Comparison of ENCODE assay signal across 16 cellular contexts in the genomic region with DNA sequence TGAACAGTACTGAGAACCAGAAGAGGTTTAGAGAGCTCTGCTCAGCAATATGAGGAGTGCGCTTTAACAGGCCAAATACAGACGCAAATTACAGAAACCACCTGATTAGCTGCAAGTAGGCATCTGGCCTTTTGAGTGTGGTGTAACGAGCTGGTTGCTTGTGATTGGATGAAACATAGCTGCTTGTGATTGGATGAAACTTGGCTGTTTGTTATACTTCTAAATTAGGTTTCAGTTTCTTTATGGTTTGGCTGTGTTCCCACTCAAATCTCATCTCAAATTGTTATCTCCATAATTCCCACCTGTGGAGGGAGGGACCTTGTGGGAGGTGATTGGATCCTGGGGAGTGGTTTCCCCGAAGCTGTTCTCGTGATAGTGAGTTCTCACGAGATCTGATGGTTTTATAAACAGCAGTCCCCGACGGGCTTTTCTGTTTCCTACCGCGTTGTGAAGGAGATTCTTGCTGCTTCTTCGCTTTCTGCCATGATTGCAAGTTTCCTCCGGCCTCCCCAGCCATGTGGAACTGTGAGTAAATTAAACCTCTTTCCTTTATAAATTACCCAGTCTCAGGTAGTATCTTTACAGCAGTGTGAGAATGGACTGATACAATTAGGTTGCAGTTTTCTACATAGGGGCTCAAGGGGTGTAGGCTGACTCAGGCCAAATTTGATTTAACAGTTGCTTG.
DNase-seq lines count a peak whose midpoint lies in the region; ATAC-seq, FAIRE-seq and TF ChIP-seq lines count a peak whose summit lies in the region.
"Had no signal": no experiment of that assay in that cellular context is flagged by ENCODE, and none has a peak within 500 bp of the region (broad histone marks: within the 10 kb centered on the region; RNA-seq: fewer than 3 reads in every experiment).

No MANE protein-coding gene starts in this region.

- H3K36me3 ChIP-seq in Panc1 (ENCODE audit: control insufficient read depth, insufficient read depth, low read length): no peaks in the 10 kb centered on the region
- H3K36me3 ChIP-seq: ascending aorta had no signal

- in situ Hi-C loops in Panc1 (cut with HindIII; ENCODE audit: low pct_unique_long_range_greater_than_20kb, low sequenced_read_pairs) (no loop called here), GM13977 (cut with MboI; ENCODE audit: low pct_unique_long_range_greater_than_20kb, low sequenced_read_pairs, unreplicated experiment) (no loop called here)

- H3K4me3 ChIP-seq in Panc1 (ENCODE audit: low read depth in 2 of 2, low read length in 2 of 2): peak overlapping the region; percentile 20 to 45
- H3K4me3 ChIP-seq: ascending aorta had no signal

- intact Hi-C loops in Panc1 (cut with micrococcal nuclease; ENCODE audit: unreplicated experiment): no loop called here

- CTCF ChIA-PET in Panc1 (lab: Charles Lee): no interaction called here

- peak; percentile 68 for ATAC-seq in Panc1
- ATAC-seq: activated T-cell treated with anti-CD3 and anti-CD28 coated beads, Interleukin-2, amount 50 U/mL, for 4 hours; left cardiac atrium; natural killer cell had no signal

- no peak overlapping the region for H3K27ac ChIP-seq in Panc1 (ENCODE audit: low read length)
- H3K27ac ChIP-seq: ascending aorta, VCaP had no signal

- POLR2A ChIA-PET in Panc1 (lab: Charles Lee): no interaction called here

- peak; percentile 52 for FAIRE-seq in GM19239 (lab: Jason Lieb, UNC)

- TF ChIP-seq CTCF in Panc1 (IDR thresholded peaks at IDR 0.05) (no peak), GM13977 (IDR thresholded peaks at IDR 0.05; ENCODE audit: extremely low read depth, insufficient read depth, missing control alignments) (no peak)

- H3K4me1 ChIP-seq in Panc1 (ENCODE audit: control insufficient read depth, insufficient read depth, low read length): no peaks in the 10 kb centered on the region
- H3K4me1 ChIP-seq: ascending aorta had no signal

- no peaks in the 10 kb centered on the region for H3K9me3 ChIP-seq in Panc1 (ENCODE audit: control insufficient read depth, insufficient read depth, low read depth, low read length)
- H3K9me3 ChIP-seq: ascending aorta had no signal

- H3K27me3 ChIP-seq in Panc1 (ENCODE audit: control insufficient read depth, insufficient read depth, low read length): no peaks in the 10 kb centered on the region
- H3K27me3 ChIP-seq: ascending aorta had no signal

- no TSS peak for BruUV-seq in Panc1 (replicated peaks; lab: Mats Ljungman, UMichigan)

- no peak for DNase-seq in GM19239 (ENCODE audit: insufficient read length, low spot score)
- peak; percentile 6 for DNase-seq in NCI-H1105 (lab: John Stamatoyannopoulos, UW)
- peak; percentile 8 for DNase-seq in Panc1 (ENCODE audit: low read depth, low spot score)
- peak; percentile 0 for DNase-seq in myocyte (ENCODE audit: low read depth)
- no peak for DNase-seq in UCSD-AML1 (lab: John Stamatoyannopoulos, UW; ENCODE audit: unreplicated experiment)
- no peak for DNase-seq in GM13977 (ENCODE audit: low spot score)
- DNase-seq in HK-2 (ENCODE audit: unreplicated experiment): no peak
- no peak for DNase-seq in effector CD4-positive, alpha-beta T cell
- DNase-seq: activated T-cell treated with anti-CD3 and anti-CD28 coated beads, Interleukin-2, amount 50 U/mL, for 4 hours; effector CD8-positive, alpha-beta T cell; head of caudate nucleus; left cardiac atrium; natural killer cell; NCI-H146 had no signal

Comparison
In these comparisons a context has a peak if more than half of its experiments do, and no peak if none do; other contexts are left out.
1. DNase-seq: peak in NCI-H1105 (single experiment), Panc1 (single experiment) and myocyte (single experiment); none in GM19239 (single experiment), UCSD-AML1 (single experiment), GM13977 (single experiment), HK-2 (single experiment) and effector CD4-positive, alpha-beta T cell (single experiment).